Comparison of ENCODE assay signal across 16 cellular contexts in the genomic region with DNA sequence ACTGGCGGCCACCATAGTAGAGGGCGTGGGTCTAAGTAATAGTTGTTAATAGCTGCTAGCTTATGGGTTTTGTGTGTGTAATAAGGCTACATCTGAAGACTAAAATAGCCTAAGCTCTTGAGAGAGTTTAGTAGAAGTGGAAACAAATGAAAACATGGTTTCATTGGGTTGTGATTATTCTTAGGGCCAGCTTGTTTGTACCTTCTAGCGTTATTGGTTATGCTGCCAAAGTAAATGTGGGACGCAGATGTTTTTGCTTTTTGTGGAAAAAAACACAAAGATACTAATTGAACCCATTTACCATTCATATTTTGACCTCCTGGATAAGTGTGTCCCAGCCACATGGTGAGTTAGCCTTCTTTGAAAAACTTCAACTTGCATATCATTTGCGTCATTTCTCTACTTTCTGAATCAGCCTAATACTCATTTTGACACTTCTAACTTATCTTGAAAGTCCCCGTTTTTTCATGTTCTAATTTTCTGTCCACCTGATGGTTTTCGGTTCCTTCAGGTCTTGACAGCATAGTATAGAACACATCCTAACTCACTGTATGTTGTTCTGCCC.
A peak's percentile ranks its signal among the peaks of the same experiment; 100 is the strongest.
DNase-seq lines count a peak whose midpoint lies in the region; ATAC-seq and TF ChIP-seq lines count a peak whose summit lies in the region.
"Had no signal": no experiment of that assay in that cellular context is flagged by ENCODE, and none has a peak within 500 bp of the region (broad histone marks: within the 10 kb centered on the region; RNA-seq: fewer than 3 reads in every experiment).

No MANE protein-coding gene starts in this region.

- H3K9me3 ChIP-seq in upper lobe of left lung: no peaks in the 10 kb centered on the region
- H3K9me3 ChIP-seq: gastrocnemius medialis, SK-N-SH, spleen had no signal

- H3K27ac ChIP-seq in upper lobe of left lung: no peak overlapping the region
- H3K27ac ChIP-seq: gastrocnemius medialis, neural progenitor cell, spleen had no signal

- POLR2A ChIA-PET in activated CD4-positive, alpha-beta memory T cell treated with anti-CD3 and anti-CD28 coated beads for 36 hours (lab: Charles Lee): no interaction called here

- intact Hi-C loops in activated CD4-positive, alpha-beta memory T cell treated with anti-CD3 and anti-CD28 coated beads for 36 hours (cut with micrococcal nuclease): no loop called here

- TF ChIP-seq CTCF in upper lobe of left lung (IDR thresholded peaks at IDR 0.05): no peak

- H3K27me3 Mint-ChIP-seq in activated CD4-positive, alpha-beta memory T cell treated with anti-CD3 and anti-CD28 coated beads for 36 hours: no peaks in the 10 kb centered on the region

- H3K4me3 ChIP-seq in upper lobe of left lung: no peak overlapping the region
- H3K4me3 ChIP-seq: gastrocnemius medialis, neural progenitor cell, spleen had no signal

- H3K4me3 Mint-ChIP-seq in activated CD4-positive, alpha-beta memory T cell treated with anti-CD3 and anti-CD28 coated beads for 36 hours: no peak overlapping the region
- H3K4me3 Mint-ChIP-seq: B cell, neural progenitor cell had no signal

- H3K4me1 ChIP-seq in upper lobe of left lung: no peaks in the 10 kb centered on the region
- H3K4me1 ChIP-seq: gastrocnemius medialis, spleen had no signal

- no peak overlapping the region for H3K27ac Mint-ChIP-seq in activated CD4-positive, alpha-beta memory T cell treated with anti-CD3 and anti-CD28 coated beads for 36 hours
- H3K27ac Mint-ChIP-seq: activated naive CD4-positive, alpha-beta T cell treated with anti-CD3 and anti-CD28 coated beads, Interleukin-2, amount 50 U/mL, for 72 hours; B cell; neural progenitor cell had no signal

- no peaks in the 10 kb centered on the region for H3K9me3 Mint-ChIP-seq in activated CD4-positive, alpha-beta memory T cell treated with anti-CD3 and anti-CD28 coated beads for 36 hours
- H3K9me3 Mint-ChIP-seq: activated naive CD4-positive, alpha-beta T cell treated with anti-CD3 and anti-CD28 coated beads, Interleukin-2, amount 50 U/mL, for 72 hours; neural progenitor cell had no signal

- TF ChIP-seq POLR2A in upper lobe of left lung (IDR thresholded peaks at IDR 0.05): no peak

- 81 to 87% methylated on average over 7 of the region's 7 CpGs for whole genome bisulfite sequencing in upper lobe of left lung, 2 donors

- CTCF ChIA-PET in activated CD4-positive, alpha-beta memory T cell treated with anti-CD3 and anti-CD28 coated beads for 36 hours (lab: Charles Lee): no interaction called here

- H3K27me3 ChIP-seq in upper lobe of left lung: no peaks in the 10 kb centered on the region
- H3K27me3 ChIP-seq: neural progenitor cell had no signal

- ATAC-seq in GM18502 (IDR thresholded peaks at IDR 0.05; ENCODE audit: poor library complexity, unreplicated experiment) (peak; percentile 97), GM19463 (IDR thresholded peaks at IDR 0.05; ENCODE audit: unreplicated experiment) (peak; percentile 94), HG02870 (IDR thresholded peaks at IDR 0.05; ENCODE audit: unreplicated experiment) (peak; percentile 94), HG03520 (IDR thresholded peaks at IDR 0.05; ENCODE audit: unreplicated experiment) (peak; percentile 89), upper lobe of left lung (ENCODE audit: low FRiP score in 2 of 2) (no peak)
- ATAC-seq: gastrocnemius medialis had no signal

- no peak for TF ChIP-seq EP300 in upper lobe of left lung (IDR thresholded peaks at IDR 0.05)

- DNase-seq in stimulated activated CD4-positive, alpha-beta T cell treated with anti-CD3 and anti-CD28 coated beads, Interleukin-4, amount 100 ng/mL, for 4 hours: no peak
- no peak for DNase-seq in activated CD4-positive, alpha-beta memory T cell treated with anti-CD3 and anti-CD28 coated beads for 36 hours
- no peak for DNase-seq in activated CD4-positive, alpha-beta T cell treated with anti-CD3 and anti-CD28 coated beads for 1 hour
- DNase-seq in upper lobe of left lung: no peak
- DNase-seq: cortex of kidney, EL, gastrocnemius medialis, SK-N-SH, spleen had no signal

- H3K36me3 Mint-ChIP-seq in activated CD4-positive, alpha-beta memory T cell treated with anti-CD3 and anti-CD28 coated beads for 36 hours: no peaks in the 10 kb centered on the region
- H3K36me3 Mint-ChIP-seq: activated naive CD4-positive, alpha-beta T cell treated with anti-CD3 and anti-CD28 coated beads, Interleukin-2, amount 50 U/mL, for 72 hours; neural progenitor cell had no signal

- no peaks in the 10 kb centered on the region for H3K36me3 ChIP-seq in upper lobe of left lung
- H3K36me3 ChIP-seq: gastrocnemius medialis, neural progenitor cell, spleen had no signal

- no peaks in the 10 kb centered on the region for H3K4me1 Mint-ChIP-seq in activated CD4-positive, alpha-beta memory T cell treated with anti-CD3 and anti-CD28 coated beads for 36 hours (ENCODE audit: low read depth)
- H3K4me1 Mint-ChIP-seq: B cell, neural progenitor cell had no signal

Comparison
In these comparisons a context has a peak if more than half of its experiments do, and no peak if none do; other contexts are left out.
1. ATAC-seq: peak in GM18502 (single experiment), GM19463 (single experiment), HG02870 (single experiment) and HG03520 (single experiment); none in upper lobe of left lung (0 of 2).